15 cellular contexts compared by ENCODE assay signal in genomic region chr7:94903971-94904370, GRCh38. TPM values are rescaled to one million over a fixed set of nuclear protein-coding genes. Genes with fewer than 3 reads are reported as not detected.
DNase-seq lines count a peak whose midpoint lies in the region; ATAC-seq and TF ChIP-seq lines count a peak whose summit lies in the region.
"Had no signal": no experiment of that assay in that cellular context is flagged by ENCODE, and none has a peak within 500 bp of the region (broad histone marks: within the 10 kb centered on the region; RNA-seq: fewer than 3 reads in every experiment).

No MANE protein-coding gene starts in this region.

- H3K4me1 ChIP-seq in Loucy (ENCODE audit: insufficient read depth, low read length, poor library complexity, severe bottlenecking) (peaks cover 11% of the 10 kb centered on the region), smooth muscle cell (ENCODE audit: low read depth) (peaks cover 7% of the 10 kb centered on the region)

- H3K9ac ChIP-seq in Loucy (ENCODE audit: low read depth, low read length, poor library complexity, severe bottlenecking), result no peak overlapping the region
- H3K9ac ChIP-seq in smooth muscle cell (ENCODE audit: low read depth), result no peak overlapping the region

- H3F3A ChIP-seq in Loucy (ENCODE audit: low read depth), result no peaks in the 10 kb centered on the region
- peaks cover 4% of the 10 kb centered on the region for H3F3A ChIP-seq in smooth muscle cell (ENCODE audit: low read depth)

- TF ChIP-seq CTCF in Loucy (conservative IDR thresholded peaks at IDR 0.05; ENCODE audit: low read length) (no peak), smooth muscle cell (IDR thresholded peaks at IDR 0.05; ENCODE audit: borderline replicate concordance, insufficient read depth, poor library complexity, severe bottlenecking) (no peak)

- no peak overlapping the region for H2AFZ ChIP-seq in Loucy (ENCODE audit: low read length)
- H2AFZ ChIP-seq in smooth muscle cell (ENCODE audit: low read depth), result peak overlapping the region; percentile 10

- H3K4me3 ChIP-seq in Loucy (ENCODE audit: low read length, poor library complexity, severe bottlenecking) (no peak overlapping the region), smooth muscle cell (no peak overlapping the region)
- H3K4me3 ChIP-seq: HAP-1 had no signal

- ATAC-seq in HG03520 (IDR thresholded peaks at IDR 0.05; ENCODE audit: unreplicated experiment), result no peak

- H3K27ac ChIP-seq in smooth muscle cell (ENCODE audit: low read depth), result no peak overlapping the region

- H3K79me2 ChIP-seq in Loucy (ENCODE audit: insufficient read depth, low read length), result no peaks in the 10 kb centered on the region
- H3K79me2 ChIP-seq in smooth muscle cell (ENCODE audit: low read depth), result no peaks in the 10 kb centered on the region

- no peaks in the 10 kb centered on the region for H3K9me3 ChIP-seq in Loucy (ENCODE audit: insufficient read depth, low read depth, low read length)
- no peaks in the 10 kb centered on the region for H3K9me3 ChIP-seq in smooth muscle cell (replicated peaks; ENCODE audit: low read depth)
- H3K9me3 ChIP-seq: HAP-1 had no signal

- H4K20me1 ChIP-seq in Loucy (ENCODE audit: insufficient read depth, low read length, poor library complexity, severe bottlenecking) (no peaks in the 10 kb centered on the region), smooth muscle cell (ENCODE audit: low read depth) (no peaks in the 10 kb centered on the region)

- H3K4me2 ChIP-seq in Loucy (ENCODE audit: low read depth, low read length, poor library complexity, severe bottlenecking) (peak overlapping the region; percentile 11), smooth muscle cell (no peak overlapping the region)

- no peaks in the 10 kb centered on the region for H3K9me2 ChIP-seq in Loucy (replicated peaks; ENCODE audit: low read depth, low read length)

- H3K36me3 ChIP-seq in Loucy (ENCODE audit: insufficient read depth, low read length) (no peaks in the 10 kb centered on the region), smooth muscle cell (ENCODE audit: low read depth) (no peaks in the 10 kb centered on the region)
- H3K36me3 ChIP-seq: HAP-1 had no signal

- peak; percentile 65 for DNase-seq in myocyte (ENCODE audit: low read depth)
- DNase-seq in smooth muscle cell (lab: John Stamatoyannopoulos, UW; ENCODE audit: unreplicated experiment), result no peak
- no peak for DNase-seq in NOMO-1 treated with dmso at 0.1 percent for 144 hours (lab: John Stamatoyannopoulos, UW; ENCODE audit: unreplicated experiment)
- DNase-seq in D341Med (ENCODE audit: low spot score), result no peak
- DNase-seq: C1 segment of cervical spinal cord; Calu3; CD4-positive, alpha-beta memory T cell; COR-L47; DMS153; DND-41; GOT3; HFFc6 had no signal

- H3K27me3 ChIP-seq in Loucy (ENCODE audit: insufficient read depth, low read length, poor library complexity, severe bottlenecking), result no peaks in the 10 kb centered on the region
- no peaks in the 10 kb centered on the region for H3K27me3 ChIP-seq in smooth muscle cell (ENCODE audit: low read depth)

RNA-seq across cellular contexts. Expression of gene PPP1R9A, which starts 3.4 kb away (rescaled TPM):
- 8.5 and 10.1 TPM in 2 replicates for total RNA-seq in myocyte
- polyA plus RNA-seq in myocyte (2012), result 1.7 TPM
- total RNA-seq in smooth muscle cell, result 1.6 and 1.8 TPM in 2 replicates
- polyA plus RNA-seq in smooth muscle cell, result 0.22 and 4.7 TPM in 2 replicates
- total RNA-seq: CD4-positive, alpha-beta memory T cell; HFFc6 had no signal
- polyA plus RNA-seq: CD4-positive, alpha-beta memory T cell had no signal
